34 cellular contexts compared by ENCODE assay signal in genomic region chr2:107804608-107805498, GRCh38. TPM values are rescaled to one million over a fixed set of nuclear protein-coding genes. Genes with fewer than 3 reads are reported as not detected.
"Had no signal": no experiment of that assay in that cellular context is flagged by ENCODE, and none has a peak within 500 bp of the region (broad histone marks: within the 10 kb centered on the region; RNA-seq: fewer than 3 reads in every experiment).

No MANE protein-coding gene starts in this region.

- FAIRE-seq: TTC549 had no signal

- H3K27me3 ChIP-seq: adrenal gland, body of pancreas, gastrocnemius medialis, upper lobe of left lung, vagina had no signal

- H3K36me3 ChIP-seq: adrenal gland, gastrocnemius medialis, upper lobe of left lung, vagina had no signal

- H3K4me3 ChIP-seq: adrenal gland, body of pancreas, gastrocnemius medialis, mucosa of descending colon, skin epidermis, upper lobe of left lung, vagina had no signal

- ATAC-seq: activated CD4-positive, CD25-positive, alpha-beta regulatory T cell treated with anti-CD3 and anti-CD28 coated beads, Interleukin-2, amount 50 U/mL, for 24 hours; body of pancreas; effector memory CD8-positive, alpha-beta T cell; gastrocnemius medialis; left cardiac atrium; left ventricle myocardium superior; mucosa of descending colon; natural killer cell treated with Interleukin-12 subunit alpha and Interleukin-12 subunit beta and Interleukin-15 and Interleukin-18, amount 100 ng/mL, for 72 hours; sciatic nerve; stimulated activated effector memory CD8-positive, alpha-beta T cell treated with anti-CD3 and anti-CD28 coated beads, Interleukin-12 subunit alpha, Interleukin-12 subunit beta, amount 100 ng/mL, for 72 hours; stimulated activated naive CD8-positive, alpha-beta T cell treated with anti-CD3 and anti-CD28 coated beads, Interleukin-15, amount 100 ng/mL, for 72 hours had no signal

- DNase-seq: activated CD4-positive, alpha-beta T cell treated with anti-CD3 and anti-CD28 coated beads for 48 hours; activated CD4-positive, alpha-beta T cell treated with anti-CD3 and anti-CD28 coated beads, Interleukin-2, amount 50 U/mL, for 48 hours; activated CD8-positive, alpha-beta memory T cell treated with anti-CD3 and anti-CD28 coated beads for 24 hours; activated effector memory CD4-positive, alpha-beta T cell treated with Interleukin-2 at 50 U/mL for 16 hours; activated naive CD4-positive, alpha-beta T cell treated with Interleukin-2 at 50 U/mL for 16 hours; adrenal gland; aorta; body of pancreas; cortex of kidney; effector memory CD8-positive, alpha-beta T cell; erythroblast; gastrocnemius medialis; glutamatergic neuron; islet precursor cell; left cardiac atrium; left ventricle myocardium superior; mucosa of descending colon; posterior cingulate gyrus; stimulated activated CD4-positive, alpha-beta T cell treated with anti-CD3 and anti-CD28 coated beads, Interleukin-12 subunit alpha, Interleukin-12 subunit beta, amount 100 ng/mL, for 4 hours; stimulated activated CD4-positive, alpha-beta T cell treated with anti-CD3 and anti-CD28 coated beads, Interleukin-4, amount 100 ng/mL, for 24 hours; stimulated activated naive CD8-positive, alpha-beta T cell treated with anti-CD3 and anti-CD28 coated beads, Interleukin-15, amount 100 ng/mL, for 72 hours; substantia nigra had no signal

RNA-seq across cellular contexts. Expression of gene RGPD4, which starts 21.8 kb away (rescaled TPM):
- total RNA-seq: body of pancreas, cerebellum, lung microvascular endothelial cell, mesenteric fat pad, myocyte, vagina had no signal
